Comparison of ENCODE assay signal across 18 cellular contexts in the genomic region with DNA sequence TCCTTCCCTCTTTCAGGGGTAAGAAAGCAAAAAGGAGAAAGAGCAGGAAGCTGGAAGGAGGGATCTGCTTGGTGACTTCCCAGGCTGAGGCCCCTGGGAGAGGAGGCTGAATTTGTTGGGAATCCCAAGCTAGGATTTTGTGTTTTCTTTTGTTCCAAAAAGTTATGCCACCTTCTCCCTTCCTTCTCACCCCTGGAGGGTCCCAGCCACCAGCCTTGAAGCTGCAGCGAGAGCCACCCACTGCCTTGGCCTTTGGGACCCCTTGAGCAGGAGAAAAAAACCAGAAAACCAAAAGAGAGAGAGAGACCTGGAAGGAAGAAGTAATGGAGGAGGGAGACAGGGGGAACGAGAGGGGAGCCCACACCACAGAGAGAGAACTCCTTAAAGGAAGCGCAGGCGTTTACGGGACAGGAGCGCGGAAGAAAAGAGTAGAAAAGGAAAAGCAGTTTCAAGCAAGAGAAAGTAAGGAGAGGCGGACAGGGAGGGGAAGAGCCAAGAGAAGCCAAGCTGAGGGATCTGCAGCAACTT. TPM values are rescaled to one million over a fixed set of nuclear protein-coding genes. Genes with fewer than 3 reads are reported as not detected.
DNase-seq lines count a peak whose midpoint lies in the region; ATAC-seq and TF ChIP-seq lines count a peak whose summit lies in the region.
"Had no signal": no experiment of that assay in that cellular context is flagged by ENCODE, and none has a peak within 500 bp of the region (broad histone marks: within the 10 kb centered on the region; RNA-seq: fewer than 3 reads in every experiment).

No MANE protein-coding gene starts in this region.

- no peaks in the 10 kb centered on the region for H3K9me2 ChIP-seq in OCI-LY7 (ENCODE audit: insufficient read depth, low read length)
- H3K9me2 ChIP-seq: SK-N-SH had no signal

- no peaks in the 10 kb centered on the region for H3K36me3 ChIP-seq in OCI-LY7 (ENCODE audit: insufficient read depth, low read length)
- H3K36me3 ChIP-seq: transverse colon had no signal

- no TSS peak for BruUV-seq in OCI-LY7 (replicated peaks; lab: Mats Ljungman, UMichigan)

- H3K79me2 ChIP-seq in OCI-LY7 (ENCODE audit: insufficient read depth, low read depth, low read length): no peaks in the 10 kb centered on the region

- H3K4me3 ChIP-seq in iPS-18c (ENCODE audit: insufficient read depth, low read depth, low read length) (0 out of 2 replicates have a peak overlapping the region, but pooled peaks have one; percentile 29), OCI-LY7 (ENCODE audit: low read depth, low read length, poor library complexity, severe bottlenecking) (no peak overlapping the region)

- no peaks in the 10 kb centered on the region for H3K4me1 ChIP-seq in OCI-LY7 (ENCODE audit: insufficient read depth, low read length, poor library complexity, severe bottlenecking)

- no peak for DNase-seq in activated T-cell treated with anti-CD3 and anti-CD28 coated beads, Interleukin-2, amount 50 U/mL, for 24 hours
- DNase-seq in activated T-cell treated with anti-CD3 and anti-CD28 coated beads, Interleukin-2, amount 50 U/mL, for 4 hours: no peak
- DNase-seq in WTC11 (ENCODE audit: low spot score) (no peak), retina (peak; percentile 28), OCI-LY7 (ENCODE audit: low spot score) (no peak)
- DNase-seq in activated CD4-positive, alpha-beta T cell treated with anti-CD3 and anti-CD28 coated beads, Interleukin-2, amount 50 U/mL, for 1 hour: no peak
- DNase-seq: ACHN; DMS 273 treated with DMSO at 0.1 percent for 48 hours; foreskin melanocyte; NCI-H2227 treated with DMSO at 0.1 percent for 48 hours; stimulated activated CD4-positive, alpha-beta T cell treated with anti-CD3 and anti-CD28 coated beads, Interleukin-12 subunit alpha, Interleukin-12 subunit beta, amount 100 ng/mL, for 4 hours had no signal

- H3K4me2 ChIP-seq in OCI-LY7 (ENCODE audit: low read length): no peak overlapping the region
- H3K4me2 ChIP-seq: SK-N-SH had no signal

- POLR2A ChIA-PET in WTC11 (lab: Charles Lee): no interaction called here
- POLR2A ChIA-PET in OCI-LY7 (lab: Charles Lee): interaction anchor here (0.6 kb wide), 1 partner anchor 591 kb away, joined by 3 read pairs; no protein-coding TSS in a partner anchor

- ATAC-seq in activated T-cell treated with anti-CD3 and anti-CD28 coated beads, Interleukin-2, amount 50 U/mL, for 4 hours: no peak
- ATAC-seq in WTC11 (no peak; the same call in 1 of the 2 replicates), GM18907 (IDR thresholded peaks at IDR 0.05; ENCODE audit: unreplicated experiment) (no peak)
- ATAC-seq: activated CD4-positive, CD25-positive, alpha-beta regulatory T cell treated with anti-CD3 and anti-CD28 coated beads, Interleukin-2, amount 50 U/mL, for 24 hours had no signal

- no peaks in the 10 kb centered on the region for H3K9me3 Mint-ChIP-seq in activated T-cell treated with anti-CD3 and anti-CD28 coated beads, Interleukin-2, amount 50 U/mL, for 24 hours
- H3K9me3 Mint-ChIP-seq in activated T-cell treated with anti-CD3 and anti-CD28 coated beads, Interleukin-2, amount 50 U/mL, for 4 hours: no peaks in the 10 kb centered on the region
- no peaks in the 10 kb centered on the region for H3K9me3 Mint-ChIP-seq in WTC11

- TF ChIP-seq CTCF in WTC11 (IDR thresholded peaks at IDR 0.05): no peak
- TF ChIP-seq CTCF in OCI-LY7 (conservative IDR thresholded peaks at IDR 0.05; ENCODE audit: low read length): no peak

- H2AFZ ChIP-seq in OCI-LY7 (ENCODE audit: low read length): no peak overlapping the region

- no peaks in the 10 kb centered on the region for H3K36me3 Mint-ChIP-seq in activated T-cell treated with anti-CD3 and anti-CD28 coated beads, Interleukin-2, amount 50 U/mL, for 24 hours (ENCODE audit: low read depth)
- no peaks in the 10 kb centered on the region for H3K36me3 Mint-ChIP-seq in activated T-cell treated with anti-CD3 and anti-CD28 coated beads, Interleukin-2, amount 50 U/mL, for 4 hours (ENCODE audit: insufficient read depth)
- H3K36me3 Mint-ChIP-seq in WTC11: no peaks in the 10 kb centered on the region; the same call in 1 of the 2 replicates

- H3K4me1 Mint-ChIP-seq in activated T-cell treated with anti-CD3 and anti-CD28 coated beads, Interleukin-2, amount 50 U/mL, for 24 hours (ENCODE audit: low read depth): peaks cover 35% of the 10 kb centered on the region
- H3K4me1 Mint-ChIP-seq in activated T-cell treated with anti-CD3 and anti-CD28 coated beads, Interleukin-2, amount 50 U/mL, for 4 hours (ENCODE audit: low read depth): peaks cover 29% of the 10 kb centered on the region
- H3K4me1 Mint-ChIP-seq in WTC11: peaks cover 49% of the 10 kb centered on the region

- peak overlapping the region; percentile 47 for H3K4me3 Mint-ChIP-seq in activated T-cell treated with anti-CD3 and anti-CD28 coated beads, Interleukin-2, amount 50 U/mL, for 24 hours
- H3K4me3 Mint-ChIP-seq in activated T-cell treated with anti-CD3 and anti-CD28 coated beads, Interleukin-2, amount 50 U/mL, for 4 hours: no peak overlapping the region
- peak overlapping the region; percentile 54 for H3K4me3 Mint-ChIP-seq in WTC11

- no peaks in the 10 kb centered on the region for H4K20me1 ChIP-seq in OCI-LY7 (ENCODE audit: insufficient read depth, low read length)

- intact Hi-C loops in OCI-LY7 (cut with micrococcal nuclease; ENCODE audit: unreplicated experiment): no loop called here

- no peak overlapping the region for H3K27ac ChIP-seq in OCI-LY7 (ENCODE audit: low read depth, low read length, poor library complexity, severe bottlenecking)
- H3K27ac ChIP-seq: transverse colon had no signal

- no peaks in the 10 kb centered on the region for H3K9me3 ChIP-seq in iPS-18c (ENCODE audit: control insufficient read depth, insufficient read depth, low read length)
- no peaks in the 10 kb centered on the region for H3K9me3 ChIP-seq in OCI-LY7 (ENCODE audit: low read length)
- H3K9me3 ChIP-seq: SK-N-SH, transverse colon had no signal

- H3K27ac Mint-ChIP-seq in activated T-cell treated with anti-CD3 and anti-CD28 coated beads, Interleukin-2, amount 50 U/mL, for 24 hours: no peak overlapping the region
- no peak overlapping the region for H3K27ac Mint-ChIP-seq in WTC11

- CTCF ChIA-PET in WTC11 (lab: Charles Lee): interaction anchor here (0.9 to 3.9 kb wide), 8 partner anchors 18 to 334 kb away, joined by 3 to 43 read pairs (median 10); no protein-coding TSS in a partner anchor
- CTCF ChIA-PET in OCI-LY7 (lab: Charles Lee; ENCODE audit: unreplicated experiment): no interaction called here

- H3K27me3 Mint-ChIP-seq in activated T-cell treated with anti-CD3 and anti-CD28 coated beads, Interleukin-2, amount 50 U/mL, for 24 hours: peaks cover 85% of the 10 kb centered on the region
- H3K27me3 Mint-ChIP-seq in activated T-cell treated with anti-CD3 and anti-CD28 coated beads, Interleukin-2, amount 50 U/mL, for 4 hours (ENCODE audit: low read depth): peaks cover 80% of the 10 kb centered on the region
- peaks cover 95% of the 10 kb centered on the region for H3K27me3 Mint-ChIP-seq in WTC11 (ENCODE audit: low read depth)

TF ChIP-seq in WTC11, 78 proteins besides CTCF, POLR2A, EP300 and RAD21 (continues in another document):
- TF ChIP-seq JAZF1 (CRISPR knock-in tag; IDR thresholded peaks at IDR 0.05): no peak
- TF ChIP-seq, protein P1, sequence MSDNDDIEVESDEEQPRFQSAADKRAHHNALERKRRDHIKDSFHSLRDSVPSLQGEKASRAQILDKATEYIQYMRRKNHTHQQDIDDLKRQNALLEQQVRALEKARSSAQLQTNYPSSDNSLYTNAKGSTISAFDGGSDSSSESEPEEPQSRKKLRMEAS (CRISPR knock-in tag; IDR thresholded peaks at IDR 0.05): no peak
- TF ChIP-seq, protein P2, sequence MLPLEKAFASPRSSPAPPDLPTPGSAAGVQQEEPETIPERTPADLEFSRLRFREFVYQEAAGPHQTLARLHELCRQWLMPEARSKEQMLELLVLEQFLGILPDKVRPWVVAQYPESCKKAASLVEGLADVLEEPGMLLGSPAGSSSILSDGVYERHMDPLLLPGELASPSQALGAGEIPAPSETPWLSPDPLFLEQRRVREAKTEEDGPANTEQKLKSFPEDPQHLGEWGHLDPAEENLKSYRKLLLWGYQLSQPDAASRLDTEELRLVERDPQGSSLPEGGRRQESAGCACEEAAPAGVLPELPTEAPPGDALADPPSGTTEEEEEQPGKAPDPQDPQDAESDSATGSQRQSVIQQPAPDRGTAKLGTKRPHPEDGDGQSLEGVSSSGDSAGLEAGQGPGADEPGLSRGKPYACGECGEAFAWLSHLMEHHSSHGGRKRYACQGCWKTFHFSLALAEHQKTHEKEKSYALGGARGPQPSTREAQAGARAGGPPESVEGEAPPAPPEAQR (CRISPR knock-in tag; IDR thresholded peaks at IDR 0.05): no peak
- TF ChIP-seq KAT7 (CRISPR knock-in tag; IDR thresholded peaks at IDR 0.05; ENCODE audit: borderline replicate concordance): no peak
- no peak for TF ChIP-seq TP53 (CRISPR knock-in tag; IDR thresholded peaks at IDR 0.05)
- TF ChIP-seq, protein P3, sequence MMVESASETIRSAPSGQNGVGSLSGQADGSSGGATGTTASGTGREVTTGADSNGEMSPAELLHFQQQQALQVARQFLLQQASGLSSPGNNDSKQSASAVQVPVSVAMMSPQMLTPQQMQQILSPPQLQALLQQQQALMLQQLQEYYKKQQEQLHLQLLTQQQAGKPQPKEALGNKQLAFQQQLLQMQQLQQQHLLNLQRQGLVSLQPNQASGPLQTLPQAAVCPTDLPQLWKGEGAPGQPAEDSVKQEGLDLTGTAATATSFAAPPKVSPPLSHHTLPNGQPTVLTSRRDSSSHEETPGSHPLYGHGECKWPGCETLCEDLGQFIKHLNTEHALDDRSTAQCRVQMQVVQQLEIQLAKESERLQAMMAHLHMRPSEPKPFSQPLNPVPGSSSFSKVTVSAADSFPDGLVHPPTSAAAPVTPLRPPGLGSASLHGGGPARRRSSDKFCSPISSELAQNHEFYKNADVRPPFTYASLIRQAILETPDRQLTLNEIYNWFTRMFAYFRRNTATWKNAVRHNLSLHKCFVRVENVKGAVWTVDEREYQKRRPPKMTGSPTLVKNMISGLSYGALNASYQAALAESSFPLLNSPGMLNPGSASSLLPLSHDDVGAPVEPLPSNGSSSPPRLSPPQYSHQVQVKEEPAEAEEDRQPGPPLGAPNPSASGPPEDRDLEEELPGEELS (CRISPR knock-in tag; IDR thresholded peaks at IDR 0.05): no peak
- no peak for TF ChIP-seq NR3C1 (CRISPR knock-in tag; conservative IDR thresholded peaks at IDR 0.05; ENCODE audit: low read depth)
- no peak for TF ChIP-seq FOXP1 (CRISPR knock-in tag; IDR thresholded peaks at IDR 0.05; ENCODE audit: borderline replicate concordance)

RNA-seq across cellular contexts. Expression of a gene that starts 7.1 kb away (rescaled TPM):
- not detected for total RNA-seq in activated T-cell treated with anti-CD3 and anti-CD28 coated beads, Interleukin-2, amount 50 U/mL, for 4 hours
- total RNA-seq in WTC11 (2021): 0.04 TPM in 1 of 3 replicates, not detected in the others
- total RNA-seq in OCI-LY7 (2014; rRNA removed; shearing (Covaris generic)): not detected in 2 replicates
- not detected in 2 replicates for total RNA-seq in OCI-LY7 (2022)
- total RNA-seq: aorta, HT-29, transverse colon had no signal
